29 cellular contexts compared by ENCODE assay signal in genomic region chr1:191870490-191870889, GRCh38.
DNase-seq lines count a peak whose midpoint lies in the region; ATAC-seq, FAIRE-seq and TF ChIP-seq lines count a peak whose summit lies in the region.
"Had no signal": no experiment of that assay in that cellular context is flagged by ENCODE, and none has a peak within 500 bp of the region (broad histone marks: within the 10 kb centered on the region; RNA-seq: fewer than 3 reads in every experiment).

No MANE protein-coding gene starts in this region.

- TF ChIP-seq EP300 in esophagus muscularis mucosa (IDR thresholded peaks at IDR 0.05) = no peak

- H3K27ac ChIP-seq in esophagus muscularis mucosa (replicated peaks in 1 of 4) = no peak overlapping the region
- H3K27ac ChIP-seq: 22Rv1, adrenal gland, gastroesophageal sphincter, hepatocyte, neutrophil, prostate gland, suprapubic skin, upper lobe of right lung had no signal

- no peak for TF ChIP-seq CTCF in esophagus muscularis mucosa (IDR thresholded peaks at IDR 0.05)

- H3K9me3 ChIP-seq in esophagus muscularis mucosa = no peaks in the 10 kb centered on the region
- H3K9me3 ChIP-seq: adrenal gland, gastroesophageal sphincter, neutrophil, prostate gland, suprapubic skin, upper lobe of right lung had no signal

- DNase-seq in GM12891 (ENCODE audit: insufficient read length, low spot score) (no peak), MV-4-11 (lab: John Stamatoyannopoulos, UW) (peak; percentile 53), NOMO-1 treated with DMSO at 0.1 percent for 48 hours (lab: John Stamatoyannopoulos, UW; ENCODE audit: unreplicated experiment) (no peak), DMS53 treated with DMSO at 0.1 percent for 48 hours (lab: John Stamatoyannopoulos, UW; ENCODE audit: unreplicated experiment) (no peak), activated T-cell treated with anti-CD3 and anti-CD28 coated beads for 4 hours (no peak), esophagus muscularis mucosa (ENCODE audit: extremely low spot score) (no peak)
- DNase-seq: activated CD4-positive, CD25-positive, alpha-beta regulatory T cell; activated CD8-positive, alpha-beta memory T cell treated with anti-CD3 and anti-CD28 coated beads, Interleukin-2, amount 10 ng/mL, durations not matched to agents 7 days and 5 days; activated naive CD4-positive, alpha-beta T cell treated with anti-CD3 and anti-CD28 coated beads for 36 hours; activated T-cell treated with anti-CD3 and anti-CD28 coated beads, Interleukin-2, amount 50 U/mL, for 72 hours; adrenal gland; Calu3; H9; NCI-H1105 treated with DMSO at 0.1 percent for 48 hours; NCI-H1930; NCI-H526 treated with DMSO at 0.1 percent for 48 hours; stimulated activated CD4-positive, alpha-beta T cell treated with anti-CD3 and anti-CD28 coated beads, Interleukin-4, amount 100 ng/mL, for 4 hours; T-cell; upper lobe of right lung had no signal

- TF ChIP-seq POLR2A in GM12891 (IDR thresholded peaks at IDR 0.05; ENCODE audit: low read depth, low read length) = no peak
- no peak for TF ChIP-seq POLR2A in esophagus muscularis mucosa (IDR thresholded peaks at IDR 0.05; ENCODE audit: low read depth)

- H3K27me3 ChIP-seq in esophagus muscularis mucosa = no peaks in the 10 kb centered on the region
- H3K27me3 ChIP-seq: adrenal gland, gastroesophageal sphincter, hepatocyte, neutrophil, suprapubic skin, upper lobe of right lung had no signal

- H3K4me1 ChIP-seq in esophagus muscularis mucosa = no peaks in the 10 kb centered on the region
- H3K4me1 ChIP-seq: adrenal gland, gastroesophageal sphincter, prostate gland, suprapubic skin, upper lobe of right lung had no signal

- H3K36me3 ChIP-seq in esophagus muscularis mucosa = no peaks in the 10 kb centered on the region
- H3K36me3 ChIP-seq: adrenal gland, gastroesophageal sphincter, neutrophil, prostate gland, suprapubic skin, upper lobe of right lung had no signal

- intact Hi-C loops in esophagus muscularis mucosa (cut with DNase I) = no loop called here

- ATAC-seq in GM19351 (IDR thresholded peaks at IDR 0.05; ENCODE audit: unreplicated experiment) (peak; percentile 49), HG02759 (IDR thresholded peaks at IDR 0.05; ENCODE audit: unreplicated experiment) (peak; percentile 55)
- ATAC-seq: activated CD8-positive, alpha-beta memory T cell treated with anti-CD3 and anti-CD28 coated beads, Interleukin-2, amount 10 ng/mL, durations not matched to agents 7 days and 5 days; activated T-cell treated with anti-CD3 and anti-CD28 coated beads, Interleukin-2, amount 50 U/mL, for 72 hours; gastroesophageal sphincter; left lobe of liver; stimulated activated memory B cell treated with anti-CD40 and anti-IgM and Interleukin-4, amounts not matched to agents 10 μg/mL and 1 μg/mL and 100 μg/mL, for 72 hours; T-cell had no signal

- H3K4me3 ChIP-seq in esophagus muscularis mucosa = no peak overlapping the region
- H3K4me3 ChIP-seq: adrenal gland, gastroesophageal sphincter, hepatocyte, prostate gland, suprapubic skin, upper lobe of right lung had no signal

- FAIRE-seq in GM12891 (lab: Jason Lieb, UNC) = no peak

- 79% methylated on average over 3 of the region's 3 CpGs for WGBS in esophagus muscularis mucosa

TF ChIP-seq in GM12891, 5 proteins besides CTCF, POLR2A, EP300 and RAD21:
- no peak for TF ChIP-seq PAX5 (IDR thresholded peaks at IDR 0.05; ENCODE audit: insufficient read depth, low read length, severe bottlenecking)
- TF ChIP-seq SPI1 (IDR thresholded peaks at IDR 0.05; ENCODE audit: low read depth, low read length) = peak; percentile 52; the same call in 1 of the 2 replicates
